In genomic region chr3:37132334-37132733, GRCh38 we compare ENCODE assay signal across 15 cellular contexts.
"Had no signal": no experiment of that assay in that cellular context is flagged by ENCODE, and none has a peak within 500 bp of the region (broad histone marks: within the 10 kb centered on the region; RNA-seq: fewer than 3 reads in every experiment).

No MANE protein-coding gene starts in this region.

- H3K4me3 ChIP-seq: ascending aorta, mucosa of descending colon, suprapubic skin, upper lobe of left lung had no signal

- H3K9me3 Mint-ChIP-seq: activated naive CD4-positive, alpha-beta T cell treated with anti-CD3 and anti-CD28 coated beads, Interleukin-2, amount 10 ng/mL, durations not matched to agents 7 days and 5 days; immature natural killer cell; natural killer cell had no signal

- H3K27ac Mint-ChIP-seq: activated naive CD4-positive, alpha-beta T cell treated with anti-CD3 and anti-CD28 coated beads, Interleukin-2, amount 10 ng/mL, durations not matched to agents 7 days and 5 days; immature natural killer cell; natural killer cell had no signal

- H3K36me3 ChIP-seq: ascending aorta, suprapubic skin had no signal

- H3K9me3 ChIP-seq: ascending aorta, mucosa of descending colon, suprapubic skin, upper lobe of left lung had no signal

- H3K27me3 ChIP-seq: ascending aorta, suprapubic skin, upper lobe of left lung had no signal

- H3K36me3 Mint-ChIP-seq: activated naive CD4-positive, alpha-beta T cell treated with anti-CD3 and anti-CD28 coated beads, Interleukin-2, amount 10 ng/mL, durations not matched to agents 7 days and 5 days; natural killer cell had no signal

- DNase-seq: activated CD4-positive, alpha-beta T cell treated with anti-CD3 and anti-CD28 coated beads for 1 hour; activated CD4-positive, alpha-beta T cell treated with anti-CD3 and anti-CD28 coated beads, Interleukin-2, amount 50 U/mL, for 48 hours; activated naive CD4-positive, alpha-beta T cell treated with anti-CD3 and anti-CD28 coated beads, Interleukin-2, amount 10 ng/mL, durations not matched to agents 7 days and 5 days; head of caudate nucleus; immature natural killer cell; mucosa of descending colon; natural killer cell; occipital lobe; right cardiac atrium; small intestine; stimulated activated naive CD8-positive, alpha-beta T cell treated with anti-CD3 and anti-CD28 coated beads, Interleukin-15, Interleukin-2, amounts not matched to agents 100 U/mL and 50 U/mL, for 24 hours; T-helper 9 cell; upper lobe of left lung had no signal

- H3K27me3 Mint-ChIP-seq: activated naive CD4-positive, alpha-beta T cell treated with anti-CD3 and anti-CD28 coated beads, Interleukin-2, amount 10 ng/mL, durations not matched to agents 7 days and 5 days had no signal

- H3K27ac ChIP-seq: ascending aorta, suprapubic skin had no signal

- ATAC-seq: natural killer cell; stimulated activated naive CD8-positive, alpha-beta T cell treated with anti-CD3 and anti-CD28 coated beads, Interleukin-15, Interleukin-2, amounts not matched to agents 100 U/mL and 50 U/mL, for 24 hours had no signal

- H3K4me3 Mint-ChIP-seq: activated naive CD4-positive, alpha-beta T cell treated with anti-CD3 and anti-CD28 coated beads, Interleukin-2, amount 10 ng/mL, durations not matched to agents 7 days and 5 days; immature natural killer cell; natural killer cell had no signal
